ENCODE assay signal across 1 cellular context in the genomic region with DNA sequence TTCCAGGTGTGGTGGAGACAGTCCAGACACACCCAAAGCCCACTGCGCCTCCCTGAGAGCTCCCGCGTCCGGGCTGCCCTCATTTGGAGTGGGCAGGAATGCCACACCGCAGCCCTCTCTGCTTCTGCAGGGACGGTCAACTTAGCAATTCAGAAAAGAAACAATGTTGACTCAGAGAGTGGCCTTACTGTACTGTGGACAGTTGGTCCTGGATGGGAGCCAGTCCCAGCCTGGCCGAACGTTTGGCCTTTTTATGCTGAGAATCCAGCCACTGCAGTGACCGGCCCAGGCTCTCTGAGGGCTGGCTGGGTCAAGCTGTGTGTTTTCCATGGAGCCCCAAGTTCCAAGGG.
TF ChIP-seq lines count a peak whose summit lies in the region.

No MANE protein-coding gene starts in this region.

TF ChIP-seq in HepG2, 621 proteins besides CTCF, POLR2A, EP300 and RAD21 (continued from another document and continues in another):
- TF ChIP-seq, protein P1, sequence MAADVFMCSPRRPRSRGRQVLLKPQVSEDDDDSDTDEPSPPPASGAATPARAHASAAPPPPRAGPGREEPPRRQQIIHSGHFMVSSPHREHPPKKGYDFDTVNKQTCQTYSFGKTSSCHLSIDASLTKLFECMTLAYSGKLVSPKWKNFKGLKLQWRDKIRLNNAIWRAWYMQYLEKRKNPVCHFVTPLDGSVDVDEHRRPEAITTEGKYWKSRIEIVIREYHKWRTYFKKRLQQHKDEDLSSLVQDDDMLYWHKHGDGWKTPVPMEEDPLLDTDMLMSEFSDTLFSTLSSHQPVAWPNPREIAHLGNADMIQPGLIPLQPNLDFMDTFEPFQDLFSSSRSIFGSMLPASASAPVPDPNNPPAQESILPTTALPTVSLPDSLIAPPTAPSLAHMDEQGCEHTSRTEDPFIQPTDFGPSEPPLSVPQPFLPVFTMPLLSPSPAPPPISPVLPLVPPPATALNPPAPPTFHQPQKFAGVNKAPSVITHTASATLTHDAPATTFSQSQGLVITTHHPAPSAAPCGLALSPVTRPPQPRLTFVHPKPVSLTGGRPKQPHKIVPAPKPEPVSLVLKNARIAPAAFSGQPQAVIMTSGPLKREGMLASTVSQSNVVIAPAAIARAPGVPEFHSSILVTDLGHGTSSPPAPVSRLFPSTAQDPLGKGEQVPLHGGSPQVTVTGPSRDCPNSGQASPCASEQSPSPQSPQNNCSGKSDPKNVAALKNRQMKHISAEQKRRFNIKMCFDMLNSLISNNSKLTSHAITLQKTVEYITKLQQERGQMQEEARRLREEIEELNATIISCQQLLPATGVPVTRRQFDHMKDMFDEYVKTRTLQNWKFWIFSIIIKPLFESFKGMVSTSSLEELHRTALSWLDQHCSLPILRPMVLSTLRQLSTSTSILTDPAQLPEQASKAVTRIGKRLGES (CRISPR knock-in tag; IDR thresholded peaks at IDR 0.05; ENCODE audit: borderline replicate concordance) = no peak
- TF ChIP-seq ZMYM3 (CRISPR knock-in tag; IDR thresholded peaks at IDR 0.05) (0 out of 2 replicates have a peak, but pooled peaks have one; percentile 29), KLF16 (CRISPR knock-in tag; IDR thresholded peaks at IDR 0.05) (no peak), SOX5 (CRISPR knock-in tag; IDR thresholded peaks at IDR 0.05; ENCODE audit: borderline replicate concordance) (no peak), HMGA1 (CRISPR knock-in tag; conservative IDR thresholded peaks at IDR 0.05) (no peak), ZMYM2 (CRISPR knock-in tag; IDR thresholded peaks at IDR 0.05) (no peak), NRL (CRISPR knock-in tag; IDR thresholded peaks at IDR 0.05; ENCODE audit: borderline replicate concordance) (no peak), TAF15 (IDR thresholded peaks at IDR 0.05; ENCODE audit: low read depth, low read length, poor library complexity, severe bottlenecking) (no peak), SRSF1 (optimal IDR thresholded peaks at IDR 0.05; ENCODE audit: low read depth, low read length) (no peak), ZNF232 (CRISPR knock-in tag; IDR thresholded peaks at IDR 0.05; ENCODE audit: borderline replicate concordance) (no peak), PAWR (CRISPR knock-in tag; IDR thresholded peaks at IDR 0.05; ENCODE audit: borderline replicate concordance) (no peak), RFXANK (CRISPR knock-in tag; IDR thresholded peaks at IDR 0.05) (no peak), HNF4A (CRISPR knock-in tag; IDR thresholded peaks at IDR 0.05) (no peak), ATRX (CRISPR knock-in tag; IDR thresholded peaks at IDR 0.05; ENCODE audit: borderline replicate concordance) (no peak), ZSCAN20 (CRISPR knock-in tag; IDR thresholded peaks at IDR 0.05; ENCODE audit: borderline replicate concordance) (no peak), ZNF567 (CRISPR knock-in tag; IDR thresholded peaks at IDR 0.05; ENCODE audit: borderline replicate concordance) (no peak), PITX1 (CRISPR knock-in tag; IDR thresholded peaks at IDR 0.05) (no peak), HNRNPUL1 (IDR thresholded peaks at IDR 0.05; ENCODE audit: low read depth, low read length) (no peak), HOXA7 (CRISPR knock-in tag; IDR thresholded peaks at IDR 0.05) (no peak), RAD51 (IDR thresholded peaks at IDR 0.05; ENCODE audit: borderline replicate concordance) (no peak), THYN1 (CRISPR knock-in tag; IDR thresholded peaks at IDR 0.05; ENCODE audit: borderline replicate concordance, low read depth) (no peak), ISX (CRISPR knock-in tag; conservative IDR thresholded peaks at IDR 0.05) (no peak), SNAI1 (CRISPR knock-in tag; IDR thresholded peaks at IDR 0.05; ENCODE audit: borderline replicate concordance) (no peak), ZNF737 (CRISPR knock-in tag; IDR thresholded peaks at IDR 0.05; ENCODE audit: borderline replicate concordance) (no peak), ZNF780A (CRISPR knock-in tag; IDR thresholded peaks at IDR 0.05) (no peak), NFATC3 (CRISPR knock-in tag; IDR thresholded peaks at IDR 0.05) (no peak), ZFP41 (CRISPR knock-in tag; IDR thresholded peaks at IDR 0.05; ENCODE audit: borderline replicate concordance) (no peak), FOXK1 (CRISPR knock-in tag; IDR thresholded peaks at IDR 0.05; ENCODE audit: borderline replicate concordance, low read depth) (no peak), MBNL3 (CRISPR knock-in tag; conservative IDR thresholded peaks at IDR 0.05) (no peak), PCBP1 (IDR thresholded peaks at IDR 0.05; ENCODE audit: borderline replicate concordance, low read depth, low read length) (no peak), ZNF510 (CRISPR knock-in tag; IDR thresholded peaks at IDR 0.05; ENCODE audit: low read depth) (no peak), ZNF749 (CRISPR knock-in tag; IDR thresholded peaks at IDR 0.05; ENCODE audit: borderline replicate concordance) (no peak), ZNF619 (CRISPR knock-in tag; IDR thresholded peaks at IDR 0.05) (no peak), ZNF777 (CRISPR knock-in tag; IDR thresholded peaks at IDR 0.05) (no peak), ZNF607 (CRISPR knock-in tag; IDR thresholded peaks at IDR 0.05; ENCODE audit: borderline replicate concordance) (no peak), GABPB1 (CRISPR knock-in tag; IDR thresholded peaks at IDR 0.05) (no peak), ZNF329 (CRISPR knock-in tag; IDR thresholded peaks at IDR 0.05; ENCODE audit: low read depth) (no peak), ZNF484 (CRISPR knock-in tag; IDR thresholded peaks at IDR 0.05; ENCODE audit: borderline replicate concordance, low read depth) (no peak), ZNF121 (CRISPR knock-in tag; IDR thresholded peaks at IDR 0.05) (0 out of 2 replicates have a peak, but pooled peaks have one; percentile 43), ARID2 (CRISPR knock-in tag; IDR thresholded peaks at IDR 0.05; ENCODE audit: borderline replicate concordance) (no peak), MAFG (CRISPR knock-in tag; IDR thresholded peaks at IDR 0.05) (no peak), FOSL2 (CRISPR knock-in tag; IDR thresholded peaks at IDR 0.05) (peak; percentile 18; the same call in 1 of the 2 replicates), ZNF331 (CRISPR knock-in tag; IDR thresholded peaks at IDR 0.05) (0 out of 2 replicates have a peak, but pooled peaks have one; percentile 28), SNAPC2 (CRISPR knock-in tag; IDR thresholded peaks at IDR 0.05) (no peak)
- TF ChIP-seq, protein P2, sequence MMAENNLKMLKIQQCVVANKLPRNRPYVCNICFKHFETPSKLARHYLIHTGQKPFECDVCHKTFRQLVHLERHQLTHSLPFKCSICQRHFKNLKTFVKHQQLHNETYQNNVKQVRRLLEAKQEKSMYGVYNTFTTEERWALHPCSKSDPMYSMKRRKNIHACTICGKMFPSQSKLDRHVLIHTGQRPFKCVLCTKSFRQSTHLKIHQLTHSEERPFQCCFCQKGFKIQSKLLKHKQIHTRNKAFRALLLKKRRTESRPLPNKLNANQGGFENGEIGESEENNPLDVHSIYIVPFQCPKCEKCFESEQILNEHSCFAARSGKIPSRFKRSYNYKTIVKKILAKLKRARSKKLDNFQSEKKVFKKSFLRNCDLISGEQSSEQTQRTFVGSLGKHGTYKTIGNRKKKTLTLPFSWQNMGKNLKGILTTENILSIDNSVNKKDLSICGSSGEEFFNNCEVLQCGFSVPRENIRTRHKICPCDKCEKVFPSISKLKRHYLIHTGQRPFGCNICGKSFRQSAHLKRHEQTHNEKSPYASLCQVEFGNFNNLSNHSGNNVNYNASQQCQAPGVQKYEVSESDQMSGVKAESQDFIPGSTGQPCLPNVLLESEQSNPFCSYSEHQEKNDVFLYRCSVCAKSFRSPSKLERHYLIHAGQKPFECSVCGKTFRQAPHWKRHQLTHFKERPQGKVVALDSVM (CRISPR knock-in tag; IDR thresholded peaks at IDR 0.05) = no peak
- TF ChIP-seq, protein P3, sequence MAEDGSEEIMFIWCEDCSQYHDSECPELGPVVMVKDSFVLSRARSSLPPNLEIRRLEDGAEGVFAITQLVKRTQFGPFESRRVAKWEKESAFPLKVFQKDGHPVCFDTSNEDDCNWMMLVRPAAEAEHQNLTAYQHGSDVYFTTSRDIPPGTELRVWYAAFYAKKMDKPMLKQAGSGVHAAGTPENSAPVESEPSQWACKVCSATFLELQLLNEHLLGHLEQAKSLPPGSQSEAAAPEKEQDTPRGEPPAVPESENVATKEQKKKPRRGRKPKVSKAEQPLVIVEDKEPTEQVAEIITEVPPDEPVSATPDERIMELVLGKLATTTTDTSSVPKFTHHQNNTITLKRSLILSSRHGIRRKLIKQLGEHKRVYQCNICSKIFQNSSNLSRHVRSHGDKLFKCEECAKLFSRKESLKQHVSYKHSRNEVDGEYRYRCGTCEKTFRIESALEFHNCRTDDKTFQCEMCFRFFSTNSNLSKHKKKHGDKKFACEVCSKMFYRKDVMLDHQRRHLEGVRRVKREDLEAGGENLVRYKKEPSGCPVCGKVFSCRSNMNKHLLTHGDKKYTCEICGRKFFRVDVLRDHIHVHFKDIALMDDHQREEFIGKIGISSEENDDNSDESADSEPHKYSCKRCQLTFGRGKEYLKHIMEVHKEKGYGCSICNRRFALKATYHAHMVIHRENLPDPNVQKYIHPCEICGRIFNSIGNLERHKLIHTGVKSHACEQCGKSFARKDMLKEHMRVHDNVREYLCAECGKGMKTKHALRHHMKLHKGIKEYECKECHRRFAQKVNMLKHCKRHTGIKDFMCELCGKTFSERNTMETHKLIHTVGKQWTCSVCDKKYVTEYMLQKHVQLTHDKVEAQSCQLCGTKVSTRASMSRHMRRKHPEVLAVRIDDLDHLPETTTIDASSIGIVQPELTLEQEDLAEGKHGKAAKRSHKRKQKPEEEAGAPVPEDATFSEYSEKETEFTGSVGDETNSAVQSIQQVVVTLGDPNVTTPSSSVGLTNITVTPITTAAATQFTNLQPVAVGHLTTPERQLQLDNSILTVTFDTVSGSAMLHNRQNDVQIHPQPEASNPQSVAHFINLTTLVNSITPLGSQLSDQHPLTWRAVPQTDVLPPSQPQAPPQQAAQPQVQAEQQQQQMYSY (CRISPR knock-in tag; IDR thresholded peaks at IDR 0.05) = peak; percentile 86; the same call in 1 of the 2 replicates
- TF ChIP-seq, protein P4, sequence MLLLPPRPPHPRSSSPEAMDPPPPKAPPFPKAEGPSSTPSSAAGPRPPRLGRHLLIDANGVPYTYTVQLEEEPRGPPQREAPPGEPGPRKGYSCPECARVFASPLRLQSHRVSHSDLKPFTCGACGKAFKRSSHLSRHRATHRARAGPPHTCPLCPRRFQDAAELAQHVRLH (CRISPR knock-in tag; IDR thresholded peaks at IDR 0.05; ENCODE audit: borderline replicate concordance, low read depth) = no peak
- TF ChIP-seq, protein P5, sequence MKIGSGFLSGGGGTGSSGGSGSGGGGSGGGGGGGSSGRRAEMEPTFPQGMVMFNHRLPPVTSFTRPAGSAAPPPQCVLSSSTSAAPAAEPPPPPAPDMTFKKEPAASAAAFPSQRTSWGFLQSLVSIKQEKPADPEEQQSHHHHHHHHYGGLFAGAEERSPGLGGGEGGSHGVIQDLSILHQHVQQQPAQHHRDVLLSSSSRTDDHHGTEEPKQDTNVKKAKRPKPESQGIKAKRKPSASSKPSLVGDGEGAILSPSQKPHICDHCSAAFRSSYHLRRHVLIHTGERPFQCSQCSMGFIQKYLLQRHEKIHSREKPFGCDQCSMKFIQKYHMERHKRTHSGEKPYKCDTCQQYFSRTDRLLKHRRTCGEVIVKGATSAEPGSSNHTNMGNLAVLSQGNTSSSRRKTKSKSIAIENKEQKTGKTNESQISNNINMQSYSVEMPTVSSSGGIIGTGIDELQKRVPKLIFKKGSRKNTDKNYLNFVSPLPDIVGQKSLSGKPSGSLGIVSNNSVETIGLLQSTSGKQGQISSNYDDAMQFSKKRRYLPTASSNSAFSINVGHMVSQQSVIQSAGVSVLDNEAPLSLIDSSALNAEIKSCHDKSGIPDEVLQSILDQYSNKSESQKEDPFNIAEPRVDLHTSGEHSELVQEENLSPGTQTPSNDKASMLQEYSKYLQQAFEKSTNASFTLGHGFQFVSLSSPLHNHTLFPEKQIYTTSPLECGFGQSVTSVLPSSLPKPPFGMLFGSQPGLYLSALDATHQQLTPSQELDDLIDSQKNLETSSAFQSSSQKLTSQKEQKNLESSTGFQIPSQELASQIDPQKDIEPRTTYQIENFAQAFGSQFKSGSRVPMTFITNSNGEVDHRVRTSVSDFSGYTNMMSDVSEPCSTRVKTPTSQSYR (CRISPR knock-in tag; IDR thresholded peaks at IDR 0.05; ENCODE audit: borderline replicate concordance) = no peak
- TF ChIP-seq, protein P6, sequence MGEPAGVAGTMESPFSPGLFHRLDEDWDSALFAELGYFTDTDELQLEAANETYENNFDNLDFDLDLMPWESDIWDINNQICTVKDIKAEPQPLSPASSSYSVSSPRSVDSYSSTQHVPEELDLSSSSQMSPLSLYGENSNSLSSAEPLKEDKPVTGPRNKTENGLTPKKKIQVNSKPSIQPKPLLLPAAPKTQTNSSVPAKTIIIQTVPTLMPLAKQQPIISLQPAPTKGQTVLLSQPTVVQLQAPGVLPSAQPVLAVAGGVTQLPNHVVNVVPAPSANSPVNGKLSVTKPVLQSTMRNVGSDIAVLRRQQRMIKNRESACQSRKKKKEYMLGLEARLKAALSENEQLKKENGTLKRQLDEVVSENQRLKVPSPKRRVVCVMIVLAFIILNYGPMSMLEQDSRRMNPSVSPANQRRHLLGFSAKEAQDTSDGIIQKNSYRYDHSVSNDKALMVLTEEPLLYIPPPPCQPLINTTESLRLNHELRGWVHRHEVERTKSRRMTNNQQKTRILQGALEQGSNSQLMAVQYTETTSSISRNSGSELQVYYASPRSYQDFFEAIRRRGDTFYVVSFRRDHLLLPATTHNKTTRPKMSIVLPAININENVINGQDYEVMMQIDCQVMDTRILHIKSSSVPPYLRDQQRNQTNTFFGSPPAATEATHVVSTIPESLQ (CRISPR knock-in tag; conservative IDR thresholded peaks at IDR 0.05) = no peak
- TF ChIP-seq, protein P7, sequence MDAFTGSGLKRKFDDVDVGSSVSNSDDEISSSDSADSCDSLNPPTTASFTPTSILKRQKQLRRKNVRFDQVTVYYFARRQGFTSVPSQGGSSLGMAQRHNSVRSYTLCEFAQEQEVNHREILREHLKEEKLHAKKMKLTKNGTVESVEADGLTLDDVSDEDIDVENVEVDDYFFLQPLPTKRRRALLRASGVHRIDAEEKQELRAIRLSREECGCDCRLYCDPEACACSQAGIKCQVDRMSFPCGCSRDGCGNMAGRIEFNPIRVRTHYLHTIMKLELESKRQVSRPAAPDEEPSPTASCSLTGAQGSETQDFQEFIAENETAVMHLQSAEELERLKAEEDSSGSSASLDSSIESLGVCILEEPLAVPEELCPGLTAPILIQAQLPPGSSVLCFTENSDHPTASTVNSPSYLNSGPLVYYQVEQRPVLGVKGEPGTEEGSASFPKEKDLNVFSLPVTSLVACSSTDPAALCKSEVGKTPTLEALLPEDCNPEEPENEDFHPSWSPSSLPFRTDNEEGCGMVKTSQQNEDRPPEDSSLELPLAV (CRISPR knock-in tag; conservative IDR thresholded peaks at IDR 0.05; ENCODE audit: low read depth) = no peak
- TF ChIP-seq, protein P8, sequence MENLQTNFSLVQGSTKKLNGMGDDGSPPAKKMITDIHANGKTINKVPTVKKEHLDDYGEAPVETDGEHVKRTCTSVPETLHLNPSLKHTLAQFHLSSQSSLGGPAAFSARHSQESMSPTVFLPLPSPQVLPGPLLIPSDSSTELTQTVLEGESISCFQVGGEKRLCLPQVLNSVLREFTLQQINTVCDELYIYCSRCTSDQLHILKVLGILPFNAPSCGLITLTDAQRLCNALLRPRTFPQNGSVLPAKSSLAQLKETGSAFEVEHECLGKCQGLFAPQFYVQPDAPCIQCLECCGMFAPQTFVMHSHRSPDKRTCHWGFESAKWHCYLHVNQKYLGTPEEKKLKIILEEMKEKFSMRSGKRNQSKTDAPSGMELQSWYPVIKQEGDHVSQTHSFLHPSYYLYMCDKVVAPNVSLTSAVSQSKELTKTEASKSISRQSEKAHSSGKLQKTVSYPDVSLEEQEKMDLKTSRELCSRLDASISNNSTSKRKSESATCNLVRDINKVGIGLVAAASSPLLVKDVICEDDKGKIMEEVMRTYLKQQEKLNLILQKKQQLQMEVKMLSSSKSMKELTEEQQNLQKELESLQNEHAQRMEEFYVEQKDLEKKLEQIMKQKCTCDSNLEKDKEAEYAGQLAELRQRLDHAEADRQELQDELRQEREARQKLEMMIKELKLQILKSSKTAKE (CRISPR knock-in tag; IDR thresholded peaks at IDR 0.05; ENCODE audit: borderline replicate concordance) = no peak
